In genomic region chr18:67597759-67598158, GRCh38 we compare ENCODE assay signal across 21 cellular contexts.
DNase-seq lines count a peak whose midpoint lies in the region; ATAC-seq, FAIRE-seq and TF ChIP-seq lines count a peak whose summit lies in the region.
"Had no signal": no experiment of that assay in that cellular context is flagged by ENCODE, and none has a peak within 500 bp of the region (broad histone marks: within the 10 kb centered on the region; RNA-seq: fewer than 3 reads in every experiment).

No MANE protein-coding gene starts in this region.

- TF ChIP-seq RAD21 in HepG2 (CRISPR knock-in tag; IDR thresholded peaks at IDR 0.05): no peak

- H3K36me3 ChIP-seq in Karpas-422 (ENCODE audit: insufficient read depth, low read length) (no peaks in the 10 kb centered on the region), HepG2 (replicated peaks in 1 of 2; ENCODE audit: control insufficient read depth in 1 of 2, insufficient read depth in 2 of 2, low read length in 2 of 2) (no peaks in the 10 kb centered on the region)

- H3K9ac ChIP-seq in Karpas-422 (ENCODE audit: low read length) (no peak overlapping the region), HepG2 (ENCODE audit: insufficient read depth, low read depth, low read length) (no peak overlapping the region)

- peak; percentile 47 for DNase-seq in Karpas-422
- DNase-seq in chondrocyte (ENCODE audit: low spot score): no peak
- DNase-seq in HepG2 (ENCODE audit: low spot score): no peak
- DNase-seq in activated CD4-positive, alpha-beta T cell treated with anti-CD3 and anti-CD28 coated beads, Interleukin-2, amount 50 U/mL, for 48 hours: no peak
- no peak for DNase-seq in nucleus accumbens (lab: John Stamatoyannopoulos, UW)
- no peak for DNase-seq in activated T-cell treated with anti-CD3 and anti-CD28 coated beads, Interleukin-2, amount 50 U/mL, for 48 hours
- DNase-seq in activated CD4-positive, alpha-beta T cell treated with anti-CD3 and anti-CD28 coated beads for 4 hours: no peak
- DNase-seq: AML-193, DMS79 treated with DMSO at 0.1 percent for 48 hours, H7, KBM-7, MM.1S, NCI-H1092, NCI-H146, NCI-H2081, NCI-H2171 treated with DMSO at 0.1 percent for 48 hours, NCI-H446 treated with DMSO at 0.1 percent for 48 hours, SW 1271 had no signal

- no peak for TF ChIP-seq CTCF in chondrocyte (IDR thresholded peaks at IDR 0.05)
- TF ChIP-seq CTCF in HepG2 (CRISPR knock-in tag; IDR thresholded peaks at IDR 0.05): no peak

- 0% methylated on average over 2 of the region's 2 CpGs for WGBS in HepG2 (ENCODE audit: low lambda C conversion rate)

- H3K4me1 Mint-ChIP-seq in chondrocyte (ENCODE audit: low read depth): peaks cover 43% of the 10 kb centered on the region
- H3K4me1 Mint-ChIP-seq: CD14-positive monocyte had no signal

- H3K79me2 ChIP-seq in Karpas-422 (ENCODE audit: low read length) (no peaks in the 10 kb centered on the region), HepG2 (ENCODE audit: insufficient read depth, low read length) (no peaks in the 10 kb centered on the region)

- intact Hi-C loops in HepG2 (cut with micrococcal nuclease; ENCODE audit: unreplicated experiment): no loop called here

- no peak overlapping the region for H2AFZ ChIP-seq in Karpas-422 (ENCODE audit: low read length)
- H2AFZ ChIP-seq in HepG2 (ENCODE audit: low read length): no peak overlapping the region

- POLR2A ChIA-PET in HepG2 (lab: Yijun Ruan, JAX): no interaction called here

- H4K20me1 ChIP-seq in Karpas-422 (ENCODE audit: insufficient read depth, low read depth, low read length) (no peaks in the 10 kb centered on the region), HepG2 (ENCODE audit: insufficient read depth, low read length) (no peaks in the 10 kb centered on the region)

- H3K4me3 ChIP-seq in Karpas-422 (ENCODE audit: low read length) (no peak overlapping the region), HepG2 (replicated peaks in 1 of 3; ENCODE audit: insufficient read depth in 1 of 3, low read depth in 2 of 3, low read length in 3 of 3) (no peak overlapping the region)

- no TSS peak for BruUV-seq in HepG2 (replicated peaks; lab: Mats Ljungman, UMichigan)

- H3K9me3 ChIP-seq in Karpas-422 (ENCODE audit: low read length): peaks cover 13% of the 10 kb centered on the region
- no peaks in the 10 kb centered on the region for H3K9me3 ChIP-seq in HepG2 (ENCODE audit: low read length)

- H3K27me3 Mint-ChIP-seq in chondrocyte (ENCODE audit: low read depth): no peaks in the 10 kb centered on the region

- H3K27ac Mint-ChIP-seq in chondrocyte (ENCODE audit: unreplicated experiment): peak overlapping the region; percentile 65
- H3K27ac Mint-ChIP-seq: CD14-positive monocyte had no signal

- peaks cover 21% of the 10 kb centered on the region for H3K4me1 ChIP-seq in Karpas-422 (ENCODE audit: low read length)
- no peaks in the 10 kb centered on the region for H3K4me1 ChIP-seq in HepG2 (ENCODE audit: insufficient read depth, low read length)

- H3K9me3 Mint-ChIP-seq in chondrocyte (ENCODE audit: low read depth): peaks cover 25% of the 10 kb centered on the region

- H3K9me2 ChIP-seq in Karpas-422 (replicated peaks; ENCODE audit: insufficient read depth, low read length): 0 out of 2 replicates have a peak, but pooled peaks cover 3% of the 10 kb centered on the region

- TF ChIP-seq POLR2A in HepG2 (IDR thresholded peaks at IDR 0.05; ENCODE audit: insufficient read depth in 1 of 2, low read depth in 2 of 2, low read length in 2 of 2): no peak

- in situ Hi-C loops in HepG2 (cut with HindIII; ENCODE audit: extremely low pct_ligation_motif_present, low pct_unique_long_range_greater_than_20kb): no loop called here

- no peak for ATAC-seq in HepG2
- ATAC-seq: Right ventricle myocardium inferior had no signal

- peaks cover 6% of the 10 kb centered on the region for H3K36me3 Mint-ChIP-seq in chondrocyte (ENCODE audit: low read depth)
- H3K36me3 Mint-ChIP-seq: CD14-positive monocyte had no signal

- no peak for FAIRE-seq in HepG2 (lab: Jason Lieb, UNC)
- FAIRE-seq: RCC 7860 had no signal

- peak overlapping the region; percentile 16; the same call in 1 of the 2 replicates for H3K27ac ChIP-seq in Karpas-422 (ENCODE audit: low read length)
- H3K27ac ChIP-seq in HepG2 (ENCODE audit: extremely low read length, insufficient read depth, low read length): no peak overlapping the region

- H3K27me3 ChIP-seq in Karpas-422 (ENCODE audit: low read length): no peaks in the 10 kb centered on the region
- no peaks in the 10 kb centered on the region for H3K27me3 ChIP-seq in HepG2 (ENCODE audit: control insufficient read depth in 1 of 2, insufficient read depth in 2 of 2, low read length in 2 of 2)

- H3K4me2 ChIP-seq in Karpas-422 (ENCODE audit: low read depth, low read length, poor library complexity, severe bottlenecking) (peak overlapping the region; percentile 4), HepG2 (ENCODE audit: low read depth, low read length) (no peak overlapping the region)

- CTCF ChIA-PET in HepG2 (lab: Yijun Ruan, JAX; ENCODE audit: low intra/inter-chr PET ratio, low total read pairs): no interaction called here

- no peak overlapping the region for H3K4me3 Mint-ChIP-seq in chondrocyte (ENCODE audit: unreplicated experiment)
- H3K4me3 Mint-ChIP-seq: CD14-positive monocyte had no signal

- TF ChIP-seq EP300 in HepG2 (IDR thresholded peaks at IDR 0.05; ENCODE audit: low read depth in 2 of 2, low read length in 2 of 2) (no peak), HepG2 (CRISPR knock-in tag; IDR thresholded peaks at IDR 0.05; ENCODE audit: borderline replicate concordance) (no peak)

TF ChIP-seq in HepG2, 621 proteins besides CTCF, POLR2A, EP300 and RAD21:
- TF ChIP-seq CEBPB (IDR thresholded peaks at IDR 0.05; ENCODE audit: borderline replicate concordance, low read depth, low read length) (peak; percentile 58; the same call in 1 of the 2 replicates), AGO2 (optimal IDR thresholded peaks at IDR 0.05; ENCODE audit: low read depth, low read length) (no peak), ZNF615 (CRISPR knock-in tag; IDR thresholded peaks at IDR 0.05; ENCODE audit: borderline replicate concordance) (no peak), GABPA (IDR thresholded peaks at IDR 0.05; ENCODE audit: low read depth, low read length) (no peak), GABPA (CRISPR knock-in tag; IDR thresholded peaks at IDR 0.05; ENCODE audit: low read depth) (no peak), PRPF4 (IDR thresholded peaks at IDR 0.05; ENCODE audit: low read depth, low read length, poor library complexity, severe bottlenecking) (no peak), SNAI1 (CRISPR knock-in tag; IDR thresholded peaks at IDR 0.05; ENCODE audit: borderline replicate concordance) (no peak)
- TF ChIP-seq, protein P1, sequence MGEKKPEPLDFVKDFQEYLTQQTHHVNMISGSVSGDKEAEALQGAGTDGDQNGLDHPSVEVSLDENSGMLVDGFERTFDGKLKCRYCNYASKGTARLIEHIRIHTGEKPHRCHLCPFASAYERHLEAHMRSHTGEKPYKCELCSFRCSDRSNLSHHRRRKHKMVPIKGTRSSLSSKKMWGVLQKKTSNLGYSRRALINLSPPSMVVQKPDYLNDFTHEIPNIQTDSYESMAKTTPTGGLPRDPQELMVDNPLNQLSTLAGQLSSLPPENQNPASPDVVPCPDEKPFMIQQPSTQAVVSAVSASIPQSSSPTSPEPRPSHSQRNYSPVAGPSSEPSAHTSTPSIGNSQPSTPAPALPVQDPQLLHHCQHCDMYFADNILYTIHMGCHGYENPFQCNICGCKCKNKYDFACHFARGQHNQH (CRISPR knock-in tag; IDR thresholded peaks at IDR 0.05): no peak
- TF ChIP-seq, protein P2, sequence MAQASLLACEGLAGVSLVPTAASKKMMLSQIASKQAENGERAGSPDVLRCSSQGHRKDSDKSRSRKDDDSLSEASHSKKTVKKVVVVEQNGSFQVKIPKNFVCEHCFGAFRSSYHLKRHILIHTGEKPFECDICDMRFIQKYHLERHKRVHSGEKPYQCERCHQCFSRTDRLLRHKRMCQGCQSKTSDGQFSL (CRISPR knock-in tag; IDR thresholded peaks at IDR 0.05): no peak
